Comparison of ENCODE assay signal across 8 cellular contexts in the genomic region with DNA sequence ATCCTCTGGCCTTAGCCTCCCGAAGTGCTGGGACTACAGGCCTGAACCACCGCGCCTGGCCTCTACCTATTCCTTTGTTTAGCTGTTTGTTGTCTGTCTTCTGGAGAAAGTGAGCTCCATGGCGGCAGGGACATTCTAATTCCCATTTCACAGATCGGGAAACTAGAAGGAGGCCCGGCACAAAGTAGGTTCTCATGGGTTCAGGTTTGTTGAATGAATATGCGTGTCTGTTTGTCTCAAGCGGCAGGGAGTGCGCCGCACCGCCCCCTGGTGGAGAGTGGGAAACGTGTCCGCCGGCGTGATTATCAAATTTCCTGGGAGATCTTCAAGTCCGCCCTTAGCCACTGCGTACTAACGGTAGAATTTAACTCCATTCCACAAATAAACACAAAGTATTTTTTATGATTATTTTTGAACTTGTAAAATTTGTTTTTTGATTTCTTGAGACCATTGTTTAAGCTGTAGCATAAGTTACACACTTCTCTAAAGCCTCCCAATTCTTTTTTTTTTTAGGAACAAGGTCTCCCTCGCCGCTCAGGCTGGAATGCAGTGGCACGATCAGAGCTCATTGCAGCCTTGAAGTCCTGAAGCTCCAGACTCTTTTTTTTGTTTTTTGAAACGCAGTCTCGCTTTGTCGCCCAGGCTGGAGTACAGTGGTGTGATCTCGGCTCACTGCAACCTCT. TPM values are rescaled to one million over a fixed set of nuclear protein-coding genes. Genes with fewer than 3 reads are reported as not detected.
DNase-seq lines count a peak whose midpoint lies in the region; ATAC-seq, FAIRE-seq and TF ChIP-seq lines count a peak whose summit lies in the region.

No MANE protein-coding gene starts in this region.

- no peak for TF ChIP-seq POLR2A in NB4 (IDR thresholded peaks at IDR 0.05; ENCODE audit: extremely low read depth, insufficient read length)

- no peak for ATAC-seq in HG03175 (IDR thresholded peaks at IDR 0.05; ENCODE audit: unreplicated experiment)

- H3K9me3 ChIP-seq in kidney (ENCODE audit: control insufficient read depth in 1 of 2, low read length in 2 of 2) = no peaks in the 10 kb centered on the region

- H3K27me3 ChIP-seq in brain microvascular endothelial cell (replicated peaks) = no peaks in the 10 kb centered on the region

- H3K9ac ChIP-seq in kidney (ENCODE audit: low read length in 2 of 2) = no peak overlapping the region

- FAIRE-seq in kidney (lab: Jason Lieb, UNC) (no peak), RCC 7860 (lab: Jason Lieb, UNC) (no peak)

- TF ChIP-seq CTCF in NB4 (IDR thresholded peaks at IDR 0.05; ENCODE audit: low read depth, low read length) (peak; percentile 100), VCaP (conservative IDR thresholded peaks at IDR 0.05) (peak; percentile 97), brain microvascular endothelial cell (IDR thresholded peaks at IDR 0.05; ENCODE audit: low read depth, low read length, missing control alignments) (peak; percentile 96), kidney (IDR thresholded peaks at IDR 0.05; ENCODE audit: borderline replicate concordance, extremely low read depth, insufficient read depth) (peak; percentile 92)

- H3K4me3 ChIP-seq in NB4 (ENCODE audit: low read depth, low read length) = no peak overlapping the region
- no peak overlapping the region for H3K4me3 ChIP-seq in brain microvascular endothelial cell (ENCODE audit: low read depth, low read length)
- no peak overlapping the region for H3K4me3 ChIP-seq in kidney (ENCODE audit: low read length in 2 of 2)

- peak; percentile 46 for DNase-seq in GDM1 (lab: John Stamatoyannopoulos, UW)
- peak; percentile 96 for DNase-seq in NB4 (ENCODE audit: low read depth)
- DNase-seq in brain microvascular endothelial cell = peak; percentile 74
- peak; percentile 87 for DNase-seq in kidney
- DNase-seq in stimulated activated CD4-positive, alpha-beta T cell treated with anti-CD3 and anti-CD28 coated beads, Interleukin-2, amount 100 ng/mL, for 4 hours (ENCODE audit: low read depth) = peak; percentile 67
- no peak for DNase-seq in RCC 7860 (ENCODE audit: low spot score)

- in situ Hi-C loops in brain microvascular endothelial cell (cut with HindIII; ENCODE audit: low pct_ligation_motif_present, low sequenced_read_pairs) = no loop called here

- intact Hi-C loops in kidney (cut with DNase I) = no loop called here

- H3K27ac ChIP-seq in VCaP (no peak overlapping the region), brain microvascular endothelial cell (no peak overlapping the region), kidney (ENCODE audit: low read depth in 2 of 2, low read length in 2 of 2) (no peak overlapping the region)

- H3K36me3 ChIP-seq in brain microvascular endothelial cell (replicated peaks) = no peaks in the 10 kb centered on the region
- H3K36me3 ChIP-seq in kidney (ENCODE audit: control insufficient read depth in 1 of 2, insufficient read depth in 2 of 2, low read length in 2 of 2) = no peaks in the 10 kb centered on the region

- peaks cover 7 to 13% of the 10 kb centered on the region in 2 donors for H3K4me1 ChIP-seq in kidney (ENCODE audit: control insufficient read depth in 1 of 2, insufficient read depth in 1 of 2, low read depth in 1 of 2, low read length in 2 of 2)

RNA-seq across cellular contexts. Expression of a gene that starts 8.9 kb away (rescaled TPM):
- total RNA-seq in kidney = 49.0 TPM
- polyA plus RNA-seq in kidney (ENCODE audit: insufficient read depth, low read depth, low replicate concordance) = 14.0 TPM

RNA-seq across cellular contexts. Expression of a gene that starts 16.4 kb away (rescaled TPM):
- 14.2 TPM for total RNA-seq in kidney
- 3.2 TPM for polyA plus RNA-seq in kidney (ENCODE audit: insufficient read depth, low read depth, low replicate concordance)

RNA-seq across cellular contexts. Expression of a gene that starts 27.2 kb away (rescaled TPM):
- total RNA-seq in kidney = 28.4 TPM
- polyA plus RNA-seq in kidney (ENCODE audit: insufficient read depth, low read depth, low replicate concordance) = 17.0 TPM
